8 cellular contexts compared by ENCODE assay signal in genomic region chr1:227947425-227947677, GRCh38. TPM values are rescaled to one million over a fixed set of nuclear protein-coding genes. Genes with fewer than 3 reads are reported as not detected.
DNase-seq lines count a peak whose midpoint lies in the region; TF ChIP-seq lines count a peak whose summit lies in the region.

No MANE protein-coding gene starts in this region.

- H3K9me3 Mint-ChIP-seq in Caco-2 (ENCODE audit: unreplicated experiment) = no peaks in the 10 kb centered on the region

- no peak for TF ChIP-seq CTCF in Caco-2 (IDR thresholded peaks at IDR 0.05; ENCODE audit: insufficient read depth in 1 of 2, low read depth in 1 of 2, low read length in 1 of 2, severe bottlenecking in 1 of 2, unreplicated experiment in 1 of 2)
- TF ChIP-seq CTCF in RWPE1 (conservative IDR thresholded peaks at IDR 0.05; ENCODE audit: low read depth) = no peak
- TF ChIP-seq CTCF in osteoblast (IDR thresholded peaks at IDR 0.05; ENCODE audit: extremely low read depth, low read depth, low read length) = no peak

- no peaks in the 10 kb centered on the region for H4K20me1 ChIP-seq in osteoblast (ENCODE audit: insufficient read depth, low read length)

- H2AFZ ChIP-seq in osteoblast (ENCODE audit: low read length) = no peak overlapping the region

- H3K27me3 ChIP-seq in Caco-2 (replicated peaks; ENCODE audit: control insufficient read depth, insufficient read depth, low read length) = no peaks in the 10 kb centered on the region
- H3K27me3 ChIP-seq in osteoblast (ENCODE audit: insufficient read depth, low read length) = peaks cover 24% of the 10 kb centered on the region

- peak overlapping the region; percentile 45 for H3K4me2 ChIP-seq in osteoblast (ENCODE audit: insufficient read depth, low read length)

- peak overlapping the region; percentile 71 for H3K4me3 Mint-ChIP-seq in Caco-2 (ENCODE audit: unreplicated experiment)

- DNase-seq in Caco-2 (no peak), RWPE1 (ENCODE audit: low spot score) (peak; percentile 26), epithelial cell of prostate (ENCODE audit: low read depth, low spot score) (no peak), osteoblast (ENCODE audit: insufficient read length, low spot score, missing footprints) (peak; percentile 87), cerebellum (ENCODE audit: low spot score) (no peak), NCI-H69 (lab: John Stamatoyannopoulos, UW) (no peak)
- no peak for DNase-seq in central memory CD4-positive, alpha-beta T cell
- no peak for DNase-seq in activated CD4-positive, alpha-beta T cell treated with anti-CD3 and anti-CD28 coated beads for 1 hour

- H3K27me3 Mint-ChIP-seq in Caco-2 (ENCODE audit: insufficient read depth, unreplicated experiment) = no peaks in the 10 kb centered on the region

- no TSS peak for BruUV-seq in Caco-2 (replicated peaks; lab: Mats Ljungman, UMichigan)

- no peaks in the 10 kb centered on the region for H3K36me3 ChIP-seq in Caco-2 (ENCODE audit: control insufficient read depth, insufficient read depth, low read length)
- no peaks in the 10 kb centered on the region for H3K36me3 ChIP-seq in osteoblast (ENCODE audit: insufficient read depth, low read length)

- no peaks in the 10 kb centered on the region for H3K79me2 ChIP-seq in osteoblast (ENCODE audit: insufficient read depth, low read length)

- H3K27ac ChIP-seq in RWPE1 = peak overlapping the region; percentile 95
- H3K27ac ChIP-seq in epithelial cell of prostate = peak overlapping the region; percentile 56
- H3K27ac ChIP-seq in osteoblast (ENCODE audit: low read depth, low read length) = no peak overlapping the region

- H3K4me1 ChIP-seq in Caco-2 (peaks cover 9% of the 10 kb centered on the region), osteoblast (ENCODE audit: insufficient read depth, low read length) (peaks cover 7% of the 10 kb centered on the region)

- intact Hi-C loops in Caco-2 (cut with micrococcal nuclease; ENCODE audit: unreplicated experiment) = no loop called here

- H3K27ac Mint-ChIP-seq in Caco-2 (ENCODE audit: unreplicated experiment) = peak overlapping the region; percentile 39

- H3K4me1 Mint-ChIP-seq in Caco-2 (ENCODE audit: low read depth, unreplicated experiment) = no peaks in the 10 kb centered on the region

- CTCF ChIA-PET in Caco-2 (lab: Charles Lee) (no interaction called here), RWPE1 (lab: Yijun Ruan, JAX) (interaction anchor here (0.6 to 0.9 kb wide), 5 partner anchors 130 to 1251 kb away, joined by 3 to 6 read pairs (median 4); no protein-coding TSS in a partner anchor)

- POLR2A ChIA-PET in Caco-2 (lab: Charles Lee) (no interaction called here), RWPE1 (lab: Yijun Ruan, JAX; ENCODE audit: low non-redundant PET) (no interaction called here)

- H3K4me3 ChIP-seq in Caco-2 (ENCODE audit: low read depth, low read length) = peak overlapping the region; percentile 58
- peak overlapping the region; percentile 19 for H3K4me3 ChIP-seq in osteoblast (ENCODE audit: insufficient read depth, low read length)

- H3K9me3 ChIP-seq in Caco-2 (no peaks in the 10 kb centered on the region), osteoblast (ENCODE audit: low read depth, low read length) (no peaks in the 10 kb centered on the region)

- peaks cover 10% of the 10 kb centered on the region for H3K36me3 Mint-ChIP-seq in Caco-2 (ENCODE audit: insufficient read depth, unreplicated experiment)

RNA-seq across cellular contexts. Expression of gene WNT9A, which starts 0.4 kb away (rescaled TPM):
- total RNA-seq in Caco-2 (2022) (0.32 and 0.68 TPM in 2 replicates), osteoblast (0.36 and 0.88 TPM in 2 replicates), cerebellum (1.9 TPM)

RNA-seq across cellular contexts. Expression of gene WNT3A, which starts 59.4 kb away (rescaled TPM):
- total RNA-seq in Caco-2 (2022) (0.09 TPM in 2 replicates), osteoblast (not detected in 2 replicates), cerebellum (0.45 TPM)

Comparison
In these comparisons a context has a peak if more than half of its experiments do, and no peak if none do; other contexts are left out.
1. DNase-seq: peak in RWPE1 (single experiment) and osteoblast (single experiment); none in Caco-2 (0 of 2), epithelial cell of prostate (single experiment), central memory CD4-positive, alpha-beta T cell (single experiment), cerebellum (single experiment), NCI-H69 (single experiment) and activated CD4-positive, alpha-beta T cell treated with anti-CD3 and anti-CD28 coated beads for 1 hour (single experiment).